ENCODE assay signal across 11 cellular contexts in genomic region chr21:23699402-23699801, GRCh38.
"Had no signal": no experiment of that assay in that cellular context is flagged by ENCODE, and none has a peak within 500 bp of the region (broad histone marks: within the 10 kb centered on the region; RNA-seq: fewer than 3 reads in every experiment).

No MANE protein-coding gene starts in this region.

- H3K4me1 Mint-ChIP-seq: GM23338, H9 had no signal

- H2AFZ ChIP-seq: GM23248, GM23338 had no signal

- FAIRE-seq: H1, H54 had no signal

- H3K36me3 ChIP-seq: HAP-1 had no signal

- H3K27ac Mint-ChIP-seq: GM23338, H9, HFFc6 had no signal

- H3K27ac ChIP-seq: GM23248 had no signal

- DNase-seq: GM23248, GOT3, H7, H9, HCEC 1CT, HFFc6 had no signal

- H3K9ac ChIP-seq: GM23248 had no signal

- H3K4me3 ChIP-seq: GM23248, GM23338, HAP-1 had no signal

- ATAC-seq: GM23338, HCT116 had no signal

- H3K4me3 Mint-ChIP-seq: GM23338, H9, HFFc6 had no signal

- H3K4me1 ChIP-seq: HAP-1 had no signal

- H3K4me2 ChIP-seq: GM23338 had no signal
